Comparison of ENCODE assay signal across 1 cellular context in the genomic region with DNA sequence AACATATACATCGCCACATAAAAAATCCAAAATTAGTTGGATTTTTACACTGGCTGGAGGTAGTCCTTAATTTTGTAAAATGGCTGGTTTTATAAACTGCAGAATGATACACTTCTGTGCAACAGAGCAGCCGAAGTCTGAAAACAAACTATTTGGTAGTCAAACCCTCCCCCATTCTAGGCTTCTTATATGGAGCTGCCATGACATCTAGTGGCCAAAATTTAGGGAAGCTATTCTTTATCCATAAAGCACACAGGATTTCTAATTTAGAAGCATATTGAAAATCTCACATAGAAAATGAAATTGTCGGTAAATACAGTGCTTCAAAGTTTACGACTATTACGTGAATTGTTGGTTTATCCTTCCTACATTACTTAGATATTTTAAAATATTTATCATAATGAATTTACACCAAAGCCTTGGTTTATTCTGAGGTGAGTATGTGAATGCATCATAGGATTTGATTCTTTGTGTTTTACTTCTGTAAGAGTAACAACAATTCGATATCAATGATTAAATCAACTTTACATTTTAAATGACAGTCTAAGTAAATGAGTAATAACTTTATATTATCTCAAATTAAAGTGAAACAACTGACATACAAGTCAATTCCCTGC.
A peak's percentile ranks its signal among the peaks of the same experiment; 100 is the strongest.
TF ChIP-seq lines count a peak whose summit lies in the region.

No MANE protein-coding gene starts in this region.

TF ChIP-seq in HEK293, 187 proteins besides CTCF, POLR2A, EP300 and RAD21 (continued from another document):
- TF ChIP-seq, protein P1, sequence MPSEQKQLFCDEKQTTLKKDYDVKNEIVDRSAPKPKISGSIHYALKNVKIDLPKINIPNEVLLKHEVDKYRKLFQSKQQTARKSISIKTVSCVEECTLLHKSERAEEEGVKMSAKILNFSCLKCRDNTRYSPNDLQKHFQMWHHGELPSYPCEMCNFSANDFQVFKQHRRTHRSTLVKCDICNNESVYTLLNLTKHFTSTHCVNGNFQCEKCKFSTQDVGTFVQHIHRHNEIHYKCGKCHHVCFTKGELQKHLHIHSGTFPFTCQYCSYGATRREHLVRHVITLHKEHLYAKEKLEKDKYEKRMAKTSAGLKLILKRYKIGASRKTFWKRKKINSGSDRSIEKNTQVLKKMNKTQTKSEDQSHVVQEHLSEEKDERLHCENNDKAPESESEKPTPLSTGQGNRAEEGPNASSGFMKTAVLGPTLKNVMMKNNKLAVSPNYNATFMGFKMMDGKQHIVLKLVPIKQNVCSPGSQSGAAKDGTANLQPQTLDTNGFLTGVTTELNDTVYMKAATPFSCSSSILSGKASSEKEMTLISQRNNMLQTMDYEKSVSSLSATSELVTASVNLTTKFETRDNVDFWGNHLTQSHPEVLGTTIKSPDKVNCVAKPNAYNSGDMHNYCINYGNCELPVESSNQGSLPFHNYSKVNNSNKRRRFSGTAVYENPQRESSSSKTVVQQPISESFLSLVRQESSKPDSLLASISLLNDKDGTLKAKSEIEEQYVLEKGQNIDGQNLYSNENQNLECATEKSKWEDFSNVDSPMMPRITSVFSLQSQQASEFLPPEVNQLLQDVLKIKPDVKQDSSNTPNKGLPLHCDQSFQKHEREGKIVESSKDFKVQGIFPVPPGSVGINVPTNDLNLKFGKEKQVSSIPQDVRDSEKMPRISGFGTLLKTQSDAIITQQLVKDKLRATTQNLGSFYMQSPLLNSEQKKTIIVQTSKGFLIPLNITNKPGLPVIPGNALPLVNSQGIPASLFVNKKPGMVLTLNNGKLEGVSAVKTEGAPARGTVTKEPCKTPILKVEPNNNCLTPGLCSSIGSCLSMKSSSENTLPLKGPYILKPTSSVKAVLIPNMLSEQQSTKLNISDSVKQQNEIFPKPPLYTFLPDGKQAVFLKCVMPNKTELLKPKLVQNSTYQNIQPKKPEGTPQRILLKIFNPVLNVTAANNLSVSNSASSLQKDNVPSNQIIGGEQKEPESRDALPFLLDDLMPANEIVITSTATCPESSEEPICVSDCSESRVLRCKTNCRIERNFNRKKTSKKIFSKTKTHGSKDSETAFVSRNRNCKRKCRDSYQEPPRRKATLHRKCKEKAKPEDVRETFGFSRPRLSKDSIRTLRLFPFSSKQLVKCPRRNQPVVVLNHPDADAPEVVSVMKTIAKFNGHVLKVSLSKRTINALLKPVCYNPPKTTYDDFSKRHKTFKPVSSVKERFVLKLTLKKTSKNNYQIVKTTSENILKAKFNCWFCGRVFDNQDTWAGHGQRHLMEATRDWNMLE (tag by site-specific recombination; conservative IDR thresholded peaks at IDR 0.05; ENCODE audit: low read depth) = no peak
- TF ChIP-seq ZNF366 (tag by site-specific recombination; conservative IDR thresholded peaks at IDR 0.05) (no peak), MEIS1 (CRISPR knock-in tag; IDR thresholded peaks at IDR 0.05; ENCODE audit: borderline replicate concordance) (no peak), ZNF660 (tag by site-specific recombination; IDR thresholded peaks at IDR 0.05) (peak; percentile 93), ZSCAN30 (tag by site-specific recombination; IDR thresholded peaks at IDR 0.05) (peak; percentile 32; the same call in 1 of the 2 replicates), ZNF19 (tag by site-specific recombination; IDR thresholded peaks at IDR 0.05; ENCODE audit: low read depth) (no peak)
- TF ChIP-seq, protein P2, sequence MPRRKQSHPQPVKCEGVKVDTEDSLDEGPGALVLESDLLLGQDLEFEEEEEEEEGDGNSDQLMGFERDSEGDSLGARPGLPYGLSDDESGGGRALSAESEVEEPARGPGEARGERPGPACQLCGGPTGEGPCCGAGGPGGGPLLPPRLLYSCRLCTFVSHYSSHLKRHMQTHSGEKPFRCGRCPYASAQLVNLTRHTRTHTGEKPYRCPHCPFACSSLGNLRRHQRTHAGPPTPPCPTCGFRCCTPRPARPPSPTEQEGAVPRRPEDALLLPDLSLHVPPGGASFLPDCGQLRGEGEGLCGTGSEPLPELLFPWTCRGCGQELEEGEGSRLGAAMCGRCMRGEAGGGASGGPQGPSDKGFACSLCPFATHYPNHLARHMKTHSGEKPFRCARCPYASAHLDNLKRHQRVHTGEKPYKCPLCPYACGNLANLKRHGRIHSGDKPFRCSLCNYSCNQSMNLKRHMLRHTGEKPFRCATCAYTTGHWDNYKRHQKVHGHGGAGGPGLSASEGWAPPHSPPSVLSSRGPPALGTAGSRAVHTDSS (tag by site-specific recombination; IDR thresholded peaks at IDR 0.05) = no peak
